15 cellular contexts compared by ENCODE assay signal in the genomic region with DNA sequence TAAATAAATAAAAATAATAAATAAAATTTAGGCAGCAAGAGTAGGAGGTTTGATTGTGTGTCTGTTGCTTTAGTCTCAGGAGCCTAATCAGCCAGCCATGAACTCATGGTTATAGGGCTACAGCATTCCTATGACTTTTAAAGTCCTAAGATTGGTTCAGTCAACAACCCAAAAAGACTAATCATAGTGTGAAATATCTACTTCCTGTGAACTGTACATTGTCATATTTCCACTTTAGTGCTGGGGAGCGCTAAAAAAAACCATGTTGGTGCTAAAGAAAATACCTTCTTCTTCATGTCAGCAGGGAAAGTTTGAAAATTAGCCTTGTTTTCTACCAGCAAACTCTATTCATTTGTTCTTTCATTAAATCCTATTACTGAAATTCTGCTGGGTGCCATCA.
DNase-seq lines count a peak whose midpoint lies in the region; ATAC-seq and TF ChIP-seq lines count a peak whose summit lies in the region.
"Had no signal": no experiment of that assay in that cellular context is flagged by ENCODE, and none has a peak within 500 bp of the region (broad histone marks: within the 10 kb centered on the region; RNA-seq: fewer than 3 reads in every experiment).

No MANE protein-coding gene starts in this region.

- CTCF ChIA-PET in activated CD8-positive, alpha-beta memory T cell treated with anti-CD3 and anti-CD28 coated beads, Interleukin-2, amount 10 ng/mL, durations not matched to agents 7 days and 5 days (lab: Charles Lee) = interaction anchor here (1.3 to 2.6 kb wide), 3 partner anchors 12 to 233 kb away, joined by 4 to 10 read pairs (median 7); no protein-coding TSS in a partner anchor
- CTCF ChIA-PET in T-cell (lab: Charles Lee) = no interaction called here

- H3K27ac Mint-ChIP-seq in activated CD8-positive, alpha-beta memory T cell treated with anti-CD3 and anti-CD28 coated beads, Interleukin-2, amount 10 ng/mL, durations not matched to agents 7 days and 5 days = peak overlapping the region; percentile 97
- H3K27ac Mint-ChIP-seq in T-cell = peak overlapping the region; percentile 3 to 49
- peak overlapping the region; percentile 78 for H3K27ac Mint-ChIP-seq in activated T-helper 2 cell treated with anti-CD3 and anti-CD28 coated beads, Interferon-gamma antibody, Interleukin-2, Interleukin-4, amounts not matched to agents 10 μg/mL and 5 μg/mL and 100 μg/mL, durations not matched to agents 14 hours and 24 hours and 36 hours
- H3K27ac Mint-ChIP-seq in progenitor cell of endocrine pancreas = peak overlapping the region; percentile 38

- no peak for DNase-seq in activated CD8-positive, alpha-beta memory T cell treated with anti-CD3 and anti-CD28 coated beads, Interleukin-2, amount 10 ng/mL, durations not matched to agents 7 days and 5 days
- DNase-seq in activated CD8-positive, alpha-beta memory T cell treated with anti-CD3 and anti-CD28 coated beads, Interleukin-2, amount 50 U/mL, for 48 hours = no peak
- DNase-seq in T-cell (no peak), progenitor cell of endocrine pancreas (ENCODE audit: low spot score, unreplicated experiment) (no peak), left ventricle myocardium superior (no peak), GM03348 (ENCODE audit: low spot score) (no peak)
- no peak for DNase-seq in activated T-helper 2 cell treated with anti-CD3 and anti-CD28 coated beads, Interferon-gamma antibody, Interleukin-2, Interleukin-4, amounts not matched to agents 10 μg/mL and 5 μg/mL and 100 μg/mL, durations not matched to agents 14 hours and 24 hours and 36 hours (ENCODE audit: low spot score)
- DNase-seq: DND-41, GDM1, GM23248, NCI-H146, NCI-H2081 treated with DMSO at 0.1 percent for 48 hours, NCI-H524, Peyer's patch had no signal

- intact Hi-C loops in activated T-helper 2 cell treated with anti-CD3 and anti-CD28 coated beads, Interferon-gamma antibody, Interleukin-2, Interleukin-4, amounts not matched to agents 10 μg/mL and 5 μg/mL and 100 μg/mL, durations not matched to agents 14 hours and 24 hours and 36 hours (cut with micrococcal nuclease) = loop anchor here (5.0 to 10.0 kb wide), 6 partner anchors 543 to 1168 kb away; no protein-coding TSS in a partner anchor
- intact Hi-C loops in left ventricle myocardium superior (cut with micrococcal nuclease) = no loop called here

- peaks cover 58% of the 10 kb centered on the region for H3K36me3 Mint-ChIP-seq in activated CD8-positive, alpha-beta memory T cell treated with anti-CD3 and anti-CD28 coated beads, Interleukin-2, amount 10 ng/mL, durations not matched to agents 7 days and 5 days
- H3K36me3 Mint-ChIP-seq in T-cell (peaks cover 4% of the 10 kb centered on the region), progenitor cell of endocrine pancreas (ENCODE audit: insufficient read depth) (no peaks in the 10 kb centered on the region)
- peaks cover 75% of the 10 kb centered on the region for H3K36me3 Mint-ChIP-seq in activated T-helper 2 cell treated with anti-CD3 and anti-CD28 coated beads, Interferon-gamma antibody, Interleukin-2, Interleukin-4, amounts not matched to agents 10 μg/mL and 5 μg/mL and 100 μg/mL, durations not matched to agents 14 hours and 24 hours and 36 hours (ENCODE audit: low read depth)

- H3K27me3 Mint-ChIP-seq in activated CD8-positive, alpha-beta memory T cell treated with anti-CD3 and anti-CD28 coated beads, Interleukin-2, amount 10 ng/mL, durations not matched to agents 7 days and 5 days = no peaks in the 10 kb centered on the region
- H3K27me3 Mint-ChIP-seq in T-cell (no peaks in the 10 kb centered on the region), progenitor cell of endocrine pancreas (peaks cover 2% of the 10 kb centered on the region)
- H3K27me3 Mint-ChIP-seq in activated T-helper 2 cell treated with anti-CD3 and anti-CD28 coated beads, Interferon-gamma antibody, Interleukin-2, Interleukin-4, amounts not matched to agents 10 μg/mL and 5 μg/mL and 100 μg/mL, durations not matched to agents 14 hours and 24 hours and 36 hours (ENCODE audit: low read depth) = no peaks in the 10 kb centered on the region

- H3K4me3 Mint-ChIP-seq in activated CD8-positive, alpha-beta memory T cell treated with anti-CD3 and anti-CD28 coated beads, Interleukin-2, amount 10 ng/mL, durations not matched to agents 7 days and 5 days = peak overlapping the region; percentile 17
- H3K4me3 Mint-ChIP-seq in T-cell (no peak overlapping the region), progenitor cell of endocrine pancreas (ENCODE audit: low read depth) (no peak overlapping the region)
- no peak overlapping the region for H3K4me3 Mint-ChIP-seq in activated T-helper 2 cell treated with anti-CD3 and anti-CD28 coated beads, Interferon-gamma antibody, Interleukin-2, Interleukin-4, amounts not matched to agents 10 μg/mL and 5 μg/mL and 100 μg/mL, durations not matched to agents 14 hours and 24 hours and 36 hours (ENCODE audit: low read depth)

- POLR2A ChIA-PET in T-cell (lab: Charles Lee) = no interaction called here

- peaks cover 13% of the 10 kb centered on the region for H3K9me3 Mint-ChIP-seq in activated CD8-positive, alpha-beta memory T cell treated with anti-CD3 and anti-CD28 coated beads, Interleukin-2, amount 10 ng/mL, durations not matched to agents 7 days and 5 days (ENCODE audit: low read depth)
- H3K9me3 Mint-ChIP-seq in T-cell = peaks cover 2 to 13% (median 7%) of the 10 kb centered on the region in 3 donors
- peaks cover 52% of the 10 kb centered on the region for H3K9me3 Mint-ChIP-seq in activated T-helper 2 cell treated with anti-CD3 and anti-CD28 coated beads, Interferon-gamma antibody, Interleukin-2, Interleukin-4, amounts not matched to agents 10 μg/mL and 5 μg/mL and 100 μg/mL, durations not matched to agents 14 hours and 24 hours and 36 hours
- H3K9me3 Mint-ChIP-seq in progenitor cell of endocrine pancreas (ENCODE audit: low read depth) = peaks cover under 1% of the 10 kb centered on the region

- no peak for ATAC-seq in activated CD8-positive, alpha-beta memory T cell treated with anti-CD3 and anti-CD28 coated beads, Interleukin-2, amount 10 ng/mL, durations not matched to agents 7 days and 5 days
- no peak for ATAC-seq in T-cell (replicated peaks in 1 of 4)
- ATAC-seq in GM19452 (IDR thresholded peaks at IDR 0.05; ENCODE audit: unreplicated experiment) = no peak
- ATAC-seq in left ventricle myocardium superior = no peak

- no peak for TF ChIP-seq CTCF in progenitor cell of endocrine pancreas (IDR thresholded peaks at IDR 0.05; ENCODE audit: unreplicated experiment)

- H3K4me1 Mint-ChIP-seq in activated CD8-positive, alpha-beta memory T cell treated with anti-CD3 and anti-CD28 coated beads, Interleukin-2, amount 10 ng/mL, durations not matched to agents 7 days and 5 days = peaks cover 85% of the 10 kb centered on the region
- peaks cover 47 to 74% (median 62%) of the 10 kb centered on the region in 3 donors for H3K4me1 Mint-ChIP-seq in T-cell
- peaks cover 86% of the 10 kb centered on the region for H3K4me1 Mint-ChIP-seq in activated T-helper 2 cell treated with anti-CD3 and anti-CD28 coated beads, Interferon-gamma antibody, Interleukin-2, Interleukin-4, amounts not matched to agents 10 μg/mL and 5 μg/mL and 100 μg/mL, durations not matched to agents 14 hours and 24 hours and 36 hours (ENCODE audit: low read depth)
- no peaks in the 10 kb centered on the region for H3K4me1 Mint-ChIP-seq in progenitor cell of endocrine pancreas (ENCODE audit: low read depth)

Comparison
In these comparisons a context has a peak if more than half of its experiments do, and no peak if none do; other contexts are left out.
1. H3K27ac Mint-ChIP-seq: peak in every context shown above with its lines; median percentile 97 in activated CD8-positive, alpha-beta memory T cell treated with anti-CD3 and anti-CD28 coated beads, Interleukin-2, amount 10 ng/mL, durations not matched to agents 7 days and 5 days; 78 in activated T-helper 2 cell treated with anti-CD3 and anti-CD28 coated beads, Interferon-gamma antibody, Interleukin-2, Interleukin-4, amounts not matched to agents 10 μg/mL and 5 μg/mL and 100 μg/mL, durations not matched to agents 14 hours and 24 hours and 36 hours; 38 in progenitor cell of endocrine pancreas; 26 in T-cell.